16 cellular contexts compared by ENCODE assay signal in genomic region chr5:89302102-89302891, GRCh38.
DNase-seq lines count a peak whose midpoint lies in the region; ATAC-seq and TF ChIP-seq lines count a peak whose summit lies in the region.
"Had no signal": no experiment of that assay in that cellular context is flagged by ENCODE, and none has a peak within 500 bp of the region (broad histone marks: within the 10 kb centered on the region; RNA-seq: fewer than 3 reads in every experiment).

No MANE protein-coding gene starts in this region.

- TF ChIP-seq CTCF in GM12865 (IDR thresholded peaks at IDR 0.05; ENCODE audit: insufficient read depth, low read depth, low read length, missing control alignments) (no peak), dorsolateral prefrontal cortex (IDR thresholded peaks at IDR 0.05 in 54 of 56, conservative IDR thresholded peaks at IDR 0.05 in 2 of 56; ENCODE audit: low read depth in 1 of 56, partially characterized antibody in 56 of 56) (no peak)

- DNase-seq in GM12865 (ENCODE audit: low read depth) = peak; percentile 67
- DNase-seq in dorsolateral prefrontal cortex = no peak
- DNase-seq in ureter (ENCODE audit: low spot score) = no peak
- no peak for DNase-seq in activated CD8-positive, alpha-beta memory T cell treated with anti-CD3 and anti-CD28 coated beads, Interleukin-2, amount 50 U/mL, for 48 hours
- DNase-seq: ACHN; activated CD4-positive, alpha-beta T cell treated with anti-CD3 and anti-CD28 coated beads, Interleukin-2, amount 50 U/mL, for 48 hours; cerebellar nuclear complex; COR-L47; foreskin melanocyte; right lobe of liver; stimulated activated naive CD8-positive, alpha-beta T cell treated with anti-CD3 and anti-CD28 coated beads, Interleukin-15, Interleukin-2, amounts not matched to agents 100 U/mL and 50 U/mL, for 24 hours had no signal

- ATAC-seq in GM21390 (IDR thresholded peaks at IDR 0.05; ENCODE audit: unreplicated experiment) (peak; percentile 27), HG03045 (IDR thresholded peaks at IDR 0.05; ENCODE audit: unreplicated experiment) (peak; percentile 41), HG03469 (IDR thresholded peaks at IDR 0.05; ENCODE audit: unreplicated experiment) (no peak), GM21786 (IDR thresholded peaks at IDR 0.05; ENCODE audit: unreplicated experiment) (no peak)
- ATAC-seq: stimulated activated naive CD8-positive, alpha-beta T cell treated with anti-CD3 and anti-CD28 coated beads, Interleukin-15, Interleukin-2, amounts not matched to agents 100 U/mL and 50 U/mL, for 24 hours had no signal

- H3K27ac ChIP-seq in dorsolateral prefrontal cortex = peak overlapping the region in 32 of 59 donors; percentile 2 to 76 (median 40)
- H3K27ac ChIP-seq: right lobe of liver had no signal

- peak overlapping the region; percentile 49 for H3K4me3 ChIP-seq in GM12865 (ENCODE audit: low read depth, low read length)
- peak overlapping the region in 7 of 59 donors; percentile 1 to 34 (median 4) for H3K4me3 ChIP-seq in dorsolateral prefrontal cortex
- H3K4me3 ChIP-seq: lung, right lobe of liver had no signal

- intact Hi-C loops in dorsolateral prefrontal cortex (cut with DNase I) = no loop called here

- no peaks in the 10 kb centered on the region for H3K27me3 ChIP-seq in dorsolateral prefrontal cortex
- H3K27me3 ChIP-seq: right lobe of liver had no signal

Comparison
In these comparisons a context has a peak if more than half of its experiments do, and no peak if none do; other contexts are left out.
1. ATAC-seq: peak in GM21390 (single experiment) and HG03045 (single experiment); none in HG03469 (single experiment) and GM21786 (single experiment).